In the genomic region with DNA sequence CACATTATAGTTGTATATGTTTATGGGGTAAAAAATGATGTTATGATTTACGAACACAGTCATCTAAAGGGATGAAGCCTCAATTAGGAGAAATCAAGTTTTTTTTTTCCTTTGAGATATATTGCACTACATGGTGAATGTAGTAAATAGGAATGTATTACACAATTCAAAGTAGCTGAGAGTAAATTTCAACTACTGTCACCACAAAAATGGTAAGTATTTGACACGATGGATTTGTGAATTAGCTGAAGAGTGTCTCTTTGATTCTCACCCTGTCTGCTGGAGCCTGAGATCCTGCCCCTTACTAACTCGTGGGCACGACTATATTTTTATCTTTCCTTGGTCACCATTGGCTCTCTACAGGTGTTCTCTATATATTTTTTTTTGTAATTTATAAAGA, we compare ENCODE assay signal across 19 cellular contexts.
"Had no signal": no experiment of that assay in that cellular context is flagged by ENCODE, and none has a peak within 500 bp of the region (broad histone marks: within the 10 kb centered on the region; RNA-seq: fewer than 3 reads in every experiment).

No MANE protein-coding gene starts in this region.

- H3K9me3 ChIP-seq: colonic mucosa, esophagus squamous epithelium, upper lobe of left lung had no signal

- H3K27ac ChIP-seq: brain microvascular endothelial cell, colonic mucosa, dorsolateral prefrontal cortex, esophagus squamous epithelium, foreskin keratinocyte, upper lobe of left lung, VCaP had no signal

- H3K36me3 ChIP-seq: brain microvascular endothelial cell, colonic mucosa, esophagus squamous epithelium, upper lobe of left lung had no signal

- H3K4me3 ChIP-seq: colonic mucosa, dorsolateral prefrontal cortex, esophagus squamous epithelium, lung, upper lobe of left lung had no signal

- H3K27me3 ChIP-seq: brain microvascular endothelial cell, colonic mucosa, esophagus squamous epithelium, foreskin keratinocyte, upper lobe of left lung had no signal

- DNase-seq: activated CD4-positive, alpha-beta T cell treated with anti-CD3 and anti-CD28 coated beads, Interleukin-2, amount 10 ng/mL, durations not matched to agents 7 days and 5 days; activated CD8-positive, alpha-beta memory T cell treated with anti-CD3 and anti-CD28 coated beads, Interleukin-2, amount 10 ng/mL, durations not matched to agents 7 days and 5 days; activated CD8-positive, alpha-beta T cell treated with anti-CD3 and anti-CD28 coated beads for 36 hours; activated effector memory CD4-positive, alpha-beta T cell treated with anti-CD3 and anti-CD28 coated beads, Interleukin-2, amount 50 U/mL, for 16 hours; activated naive CD4-positive, alpha-beta T cell treated with anti-CD3 and anti-CD28 coated beads, Interleukin-2, amount 10 ng/mL, durations not matched to agents 7 days and 5 days; activated T-cell treated with anti-CD3 and anti-CD28 coated beads for 4 hours; anterior cingulate cortex; brain microvascular endothelial cell; colonic mucosa; dorsolateral prefrontal cortex; esophagus squamous epithelium; naive B cell; stimulated activated CD4-positive, alpha-beta T cell treated with anti-CD3 and anti-CD28 coated beads, Interleukin-4, amount 100 ng/mL, for 4 hours; stimulated activated naive CD8-positive, alpha-beta T cell treated with anti-CD3 and anti-CD28 coated beads, Interleukin-15, Interleukin-2, amounts not matched to agents 100 U/mL and 50 U/mL, for 24 hours; T-cell; upper lobe of left lung had no signal

- H3K4me1 ChIP-seq: colonic mucosa, esophagus squamous epithelium, foreskin keratinocyte, upper lobe of left lung had no signal
